In the genomic region with DNA sequence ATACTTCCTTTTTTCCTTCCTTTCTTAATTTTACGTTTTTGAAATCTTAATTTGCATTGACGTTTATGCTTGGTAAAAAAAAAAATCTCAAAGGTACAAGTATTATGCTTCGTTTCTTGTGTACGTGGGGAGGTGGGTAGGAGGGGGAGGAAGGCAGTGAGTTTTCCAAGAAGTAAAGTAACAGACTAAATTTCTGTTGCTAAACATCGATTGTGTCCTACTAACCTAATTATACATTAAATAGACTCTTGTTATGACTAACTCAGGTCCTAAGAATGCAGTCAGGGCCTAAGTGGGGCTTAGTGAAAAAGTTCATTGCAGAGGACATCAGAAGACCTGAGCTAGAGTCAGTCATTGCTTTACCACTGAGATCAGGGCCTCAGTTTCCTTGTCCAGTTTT, we compare ENCODE assay signal across 9 cellular contexts. TPM values are rescaled to one million over a fixed set of nuclear protein-coding genes. Genes with fewer than 3 reads are reported as not detected.
A peak's percentile ranks its signal among the peaks of the same experiment; 100 is the strongest.
DNase-seq lines count a peak whose midpoint lies in the region; ATAC-seq and TF ChIP-seq lines count a peak whose summit lies in the region.
"Had no signal": no experiment of that assay in that cellular context is flagged by ENCODE, and none has a peak within 500 bp of the region (broad histone marks: within the 10 kb centered on the region; RNA-seq: fewer than 3 reads in every experiment).

No MANE protein-coding gene starts in this region.

- H3K36me3 ChIP-seq in GM23248 (ENCODE audit: low read depth) (0 out of 2 replicates have a peak, but pooled peaks cover 6% of the 10 kb centered on the region), OCI-LY1 (ENCODE audit: insufficient read depth, low read length) (no peaks in the 10 kb centered on the region), mesenchymal stem cell (ENCODE audit: control insufficient read depth in 1 of 2, insufficient read depth in 2 of 2, low read depth in 1 of 2, low read length in 2 of 2) (no peaks in the 10 kb centered on the region), neuronal stem cell (replicated peaks in 1 of 2; ENCODE audit: control insufficient read depth in 2 of 2, insufficient read depth in 2 of 2, low read length in 2 of 2) (no peaks in the 10 kb centered on the region)

- H3K27me3 ChIP-seq in GM23248 (replicated peaks; ENCODE audit: insufficient read depth) = no peaks in the 10 kb centered on the region
- H3K27me3 ChIP-seq in OCI-LY1 (ENCODE audit: insufficient read depth, low read length) = no peaks in the 10 kb centered on the region
- H3K27me3 ChIP-seq in mesenchymal stem cell (ENCODE audit: control insufficient read depth in 1 of 2, insufficient read depth in 1 of 2, low read length in 2 of 2) = no peaks in the 10 kb centered on the region
- H3K27me3 ChIP-seq in neuronal stem cell (ENCODE audit: control insufficient read depth in 3 of 3, insufficient read depth in 3 of 3, low read depth in 1 of 3, low read length in 3 of 3) = no peaks in the 10 kb centered on the region

- no peak overlapping the region for H2BK120ac ChIP-seq in mesenchymal stem cell (ENCODE audit: low read depth, low read length)
- no peak overlapping the region for H2BK120ac ChIP-seq in neuronal stem cell (ENCODE audit: low read depth, low read length)

- no peak for TF ChIP-seq CTCF in OCI-LY1 (IDR thresholded peaks at IDR 0.05; ENCODE audit: low read length)

- no peak overlapping the region for H3K4ac ChIP-seq in mesenchymal stem cell (ENCODE audit: low read depth in 1 of 2, low read length in 2 of 2)
- H3K4ac ChIP-seq in neuronal stem cell (ENCODE audit: low read length) = no peak overlapping the region

- peaks cover 93% of the 10 kb centered on the region for H3K4me1 ChIP-seq in GM23248 (ENCODE audit: insufficient read depth)
- H3K4me1 ChIP-seq in OCI-LY1 (ENCODE audit: insufficient read depth, low read length, severe bottlenecking) = peaks cover 11% of the 10 kb centered on the region
- H3K4me1 ChIP-seq in mesenchymal stem cell (ENCODE audit: control insufficient read depth, insufficient read depth, low read depth, low read length) = peaks cover 3% of the 10 kb centered on the region
- H3K4me1 ChIP-seq in neuronal stem cell (ENCODE audit: control insufficient read depth in 2 of 2, insufficient read depth in 1 of 2, low read depth in 1 of 2, low read length in 2 of 2) = no peaks in the 10 kb centered on the region

- H3K14ac ChIP-seq in mesenchymal stem cell (ENCODE audit: low read length in 2 of 2) (peak overlapping the region in 1 of 2 experiments; percentile 57), neuronal stem cell (ENCODE audit: low read length) (no peak overlapping the region)

- H2BK15ac ChIP-seq in mesenchymal stem cell (ENCODE audit: low read depth, poor library complexity, severe bottlenecking) (no peak overlapping the region), neuronal stem cell (ENCODE audit: low read length) (no peak overlapping the region)

- H3K9me3 ChIP-seq in GM23248 (ENCODE audit: low read depth) = no peaks in the 10 kb centered on the region
- H3K9me3 ChIP-seq in OCI-LY1 (ENCODE audit: low read length) = no peaks in the 10 kb centered on the region
- no peaks in the 10 kb centered on the region for H3K9me3 ChIP-seq in mesenchymal stem cell (ENCODE audit: control insufficient read depth, low read length)
- H3K9me3 ChIP-seq in neuronal stem cell (replicated peaks in 1 of 2; ENCODE audit: control insufficient read depth in 2 of 2, insufficient read depth in 1 of 2, low read depth in 1 of 2, low read length in 2 of 2) = peaks cover 0 to 2% of the 10 kb centered on the region in 2 donors

- H2AFZ ChIP-seq in GM23248 (no peak overlapping the region), OCI-LY1 (ENCODE audit: low read length) (no peak overlapping the region), mesenchymal stem cell (ENCODE audit: low read depth, low read length) (no peak overlapping the region), neuronal stem cell (ENCODE audit: low read length) (no peak overlapping the region)

- H3K4me2 ChIP-seq in GM23248 (ENCODE audit: unreplicated experiment) (peak overlapping the region; percentile 44), OCI-LY1 (ENCODE audit: low read length) (peak overlapping the region; percentile 1; the same call in 1 of the 2 replicates), mesenchymal stem cell (ENCODE audit: low read length, poor library complexity, severe bottlenecking) (no peak overlapping the region), neuronal stem cell (ENCODE audit: insufficient read depth, low read length, poor library complexity, severe bottlenecking) (no peak overlapping the region)

- peak overlapping the region in 1 of 2 experiments; percentile 54 for H3K18ac ChIP-seq in mesenchymal stem cell (ENCODE audit: low read depth in 1 of 2, low read length in 2 of 2)
- no peak overlapping the region for H3K18ac ChIP-seq in neuronal stem cell (ENCODE audit: low read length)

- H2BK12ac ChIP-seq in mesenchymal stem cell (ENCODE audit: low read length in 2 of 2) = no peak overlapping the region
- H2BK12ac ChIP-seq in neuronal stem cell (ENCODE audit: low read length) = no peak overlapping the region

- H3K9me2 ChIP-seq in GM23248 (ENCODE audit: insufficient read depth) = no peaks in the 10 kb centered on the region
- H3K9me2 ChIP-seq in OCI-LY1 (ENCODE audit: low read depth, low read length) = no peaks in the 10 kb centered on the region

- peaks cover 14% of the 10 kb centered on the region for H3K79me1 ChIP-seq in mesenchymal stem cell (replicated peaks; ENCODE audit: low read length, poor library complexity, severe bottlenecking)
- H3K79me1 ChIP-seq in neuronal stem cell (ENCODE audit: low read depth, low read length) = no peaks in the 10 kb centered on the region

- H2AK5ac ChIP-seq in mesenchymal stem cell (ENCODE audit: low read length, severe bottlenecking) = no peak overlapping the region
- no peak overlapping the region for H2AK5ac ChIP-seq in neuronal stem cell (ENCODE audit: low read depth, low read length)

- H3K79me2 ChIP-seq in GM23248 (ENCODE audit: insufficient read depth) (peaks cover 100% of the 10 kb centered on the region), OCI-LY1 (ENCODE audit: insufficient read depth, low read length) (0 out of 2 replicates have a peak, but pooled peaks cover 3% of the 10 kb centered on the region)

- H3F3A ChIP-seq in GM23248 (ENCODE audit: insufficient read depth) (peaks cover 75% of the 10 kb centered on the region), OCI-LY1 (ENCODE audit: insufficient read depth, low read length) (no peaks in the 10 kb centered on the region)

- 0 out of 2 replicates have a peak overlapping the region, but pooled peaks have one; percentile 17 for H3K9ac ChIP-seq in GM23248
- H3K9ac ChIP-seq in OCI-LY1 (ENCODE audit: low read length) = no peak overlapping the region
- no peak overlapping the region for H3K9ac ChIP-seq in mesenchymal stem cell (ENCODE audit: low read length)
- H3K9ac ChIP-seq in neuronal stem cell (ENCODE audit: low read depth, low read length, poor library complexity) = no peak overlapping the region

- H4K8ac ChIP-seq in mesenchymal stem cell (ENCODE audit: low read length) = no peak overlapping the region
- H4K8ac ChIP-seq in neuronal stem cell (ENCODE audit: low read depth, low read length) = no peak overlapping the region

- no peak overlapping the region for H3K4me3 ChIP-seq in GM23248
- H3K4me3 ChIP-seq in OCI-LY1 (ENCODE audit: low read depth, low read length, poor library complexity, severe bottlenecking) = no peak overlapping the region
- H3K4me3 ChIP-seq in mesenchymal stem cell (ENCODE audit: insufficient read depth in 1 of 2, low read depth in 1 of 2, low read length in 2 of 2) = no peak overlapping the region
- H3K4me3 ChIP-seq in neuronal stem cell (ENCODE audit: low read length in 2 of 2) = no peak overlapping the region

- H3K27ac ChIP-seq in GM23248 = peak overlapping the region; percentile 73
- no peak overlapping the region for H3K27ac ChIP-seq in OCI-LY1 (ENCODE audit: low read depth, low read length, poor library complexity, severe bottlenecking)
- H3K27ac ChIP-seq in mesenchymal stem cell (ENCODE audit: low read length, poor library complexity, severe bottlenecking) = no peak overlapping the region
- H3K27ac ChIP-seq in neuronal stem cell (replicated peaks; ENCODE audit: low read length) = no peak overlapping the region

- H3K23ac ChIP-seq in mesenchymal stem cell (ENCODE audit: low read length in 2 of 2) (no peak overlapping the region), neuronal stem cell (ENCODE audit: low read depth, low read length, poor library complexity) (no peak overlapping the region)

- H4K91ac ChIP-seq in mesenchymal stem cell (ENCODE audit: low read length) (no peak overlapping the region), neuronal stem cell (ENCODE audit: low read depth, low read length, poor library complexity) (no peak overlapping the region)

- H4K20me1 ChIP-seq in GM23248 (ENCODE audit: insufficient read depth) = peaks cover 92% of the 10 kb centered on the region
- no peaks in the 10 kb centered on the region for H4K20me1 ChIP-seq in OCI-LY1 (ENCODE audit: insufficient read depth, low read length)

- in situ Hi-C loops in GM23248 (cut with MboI) = loop anchor here (25.0 kb wide), 1 partner anchor 513 kb away; no protein-coding TSS in a partner anchor

- peak; percentile 42 for ATAC-seq in GM18508 (IDR thresholded peaks at IDR 0.05; ENCODE audit: insufficient read depth, unreplicated experiment)

- DNase-seq in GM23248 (peak; percentile 45), mesenchymal stem cell (peak; percentile 37), NCI-H1105 (lab: John Stamatoyannopoulos, UW) (no peak), hepatic stellate cell (ENCODE audit: low spot score) (no peak), NCI-H1417 (lab: John Stamatoyannopoulos, UW) (no peak), neuronal stem cell (ENCODE audit: low spot score) (no peak)
- DNase-seq: RPMI8226 had no signal

- 67 to 73% methylated on average over 5 of the region's 5 CpGs for WGBS in GM23248 (ENCODE audit: low coverage in 1 of 2, low lambda C conversion rate in 2 of 2, missing lambda C conversion rate in 2 of 2), 2 experiments
- WGBS in mesenchymal stem cell = 100% methylated on average over 3 of the region's 5 CpGs
- no CpG with 5 or more reads among the region's 5 CpGs for WGBS in neuronal stem cell (ENCODE audit: extremely low coverage in 2 of 2, insufficient read length in 2 of 2, insufficient replicate concordance in 1 of 2), 2 donors

- H2BK5ac ChIP-seq in mesenchymal stem cell (ENCODE audit: low read depth, low read length, poor library complexity, severe bottlenecking) (no peak overlapping the region), neuronal stem cell (ENCODE audit: low read length) (no peak overlapping the region)

RNA-seq across cellular contexts. Expression of a gene that starts 17.5 kb away (rescaled TPM):
- 1,026 and 1,186 TPM in 2 replicates for total RNA-seq in GM23248 (2014; rRNA removed; shearing (Covaris generic))
- 693 and 700 TPM in 2 replicates for polyA plus RNA-seq in GM23248 (2016; fragmentation: Nextera tagmentation; extraction: Ambion mirVana)
- 22.7 TPM for polyA plus RNA-seq in mesenchymal stem cell (2013, experiment 1 of 2)
- polyA plus RNA-seq in mesenchymal stem cell (2013, experiment 2 of 2) = 25.2 TPM
- 8.8 TPM for polyA plus RNA-seq in neuronal stem cell (2013, experiment 1 of 2)
- 9.7 TPM for polyA plus RNA-seq in neuronal stem cell (2013, experiment 2 of 2)

Comparison
In these comparisons a context has a peak if more than half of its experiments do, and no peak if none do; other contexts are left out.
1. DNase-seq: peak in GM23248 (single experiment) and mesenchymal stem cell (single experiment); none in NCI-H1105 (single experiment), hepatic stellate cell (single experiment), NCI-H1417 (0 of 3) and neuronal stem cell (single experiment).
2. H3K4me2 ChIP-seq: peak in GM23248 (single experiment) and OCI-LY1 (single experiment); none in mesenchymal stem cell (single experiment) and neuronal stem cell (single experiment).